ENCODE assay signal across 9 cellular contexts in the genomic region with DNA sequence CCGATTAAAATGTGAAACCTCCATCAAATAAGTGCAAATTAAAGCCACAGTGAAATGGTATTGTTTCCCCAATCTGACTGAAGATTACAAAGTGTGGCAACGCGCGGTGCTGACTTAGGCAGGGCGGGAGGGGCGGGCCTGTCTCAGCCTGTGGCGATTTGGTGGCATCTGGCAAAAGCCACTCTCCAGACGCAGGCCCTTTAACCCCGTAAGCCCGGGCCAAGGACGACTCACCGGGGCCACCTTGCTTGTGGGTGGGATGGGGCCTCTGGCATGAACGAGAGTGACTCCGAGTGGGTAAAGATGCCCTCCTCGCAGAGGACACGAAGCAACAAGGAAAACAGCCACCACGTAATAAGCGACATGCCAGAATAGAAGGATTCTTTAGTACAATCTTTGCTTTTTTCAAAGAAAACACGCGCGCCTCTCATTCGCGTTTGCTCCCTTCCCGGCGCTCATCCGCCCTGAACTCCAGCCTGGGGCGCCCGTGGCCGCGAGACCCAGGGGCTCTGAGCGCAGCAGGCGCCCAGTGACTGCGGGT. TPM values are rescaled to one million over a fixed set of nuclear protein-coding genes. Genes with fewer than 3 reads are reported as not detected.
DNase-seq lines count a peak whose midpoint lies in the region; ATAC-seq and TF ChIP-seq lines count a peak whose summit lies in the region.
"Had no signal": no experiment of that assay in that cellular context is flagged by ENCODE, and none has a peak within 500 bp of the region (broad histone marks: within the 10 kb centered on the region; RNA-seq: fewer than 3 reads in every experiment).

No MANE protein-coding gene starts in this region.

- peaks cover 4% of the 10 kb centered on the region for H3K36me3 Mint-ChIP-seq in activated naive CD8-positive, alpha-beta T cell treated with anti-CD3 and anti-CD28 coated beads, Interleukin-2, amount 10 ng/mL, durations not matched to agents 7 days and 5 days
- H3K36me3 Mint-ChIP-seq in type B pancreatic cell, result no peaks in the 10 kb centered on the region

- DNase-seq in left ventricle myocardium inferior (no peak), right atrium auricular region (ENCODE audit: low spot score) (no peak), type B pancreatic cell (ENCODE audit: extremely low spot score, unreplicated experiment) (no peak), anterior cingulate cortex (lab: John Stamatoyannopoulos, UW) (no peak), GM19240 (ENCODE audit: insufficient read length, low spot score) (no peak), NCI-H187 (lab: John Stamatoyannopoulos, UW) (no peak)
- DNase-seq in activated naive CD8-positive, alpha-beta T cell treated with anti-CD3 and anti-CD28 coated beads, Interleukin-2, amount 10 ng/mL, durations not matched to agents 7 days and 5 days, result no peak

- H3K9me3 ChIP-seq in left ventricle myocardium inferior (replicated peaks) (peaks cover 13% of the 10 kb centered on the region), right atrium auricular region (peaks cover 0 to 13% of the 10 kb centered on the region in 2 donors), mesodermal cell (ENCODE audit: control insufficient read depth, low read length) (peaks cover 8% of the 10 kb centered on the region)

- intact Hi-C loops in left ventricle myocardium inferior (cut with micrococcal nuclease), result no loop called here

- H3K4me3 ChIP-seq in left ventricle myocardium inferior (peak overlapping the region; percentile 61), right atrium auricular region (peak overlapping the region in 1 of 2 donors; percentile 48), mesodermal cell (ENCODE audit: extremely low read depth, insufficient read depth, low read length, poor library complexity, severe bottlenecking) (peak overlapping the region; percentile 11)

- peaks cover 33% of the 10 kb centered on the region for H3K27me3 Mint-ChIP-seq in activated naive CD8-positive, alpha-beta T cell treated with anti-CD3 and anti-CD28 coated beads, Interleukin-2, amount 10 ng/mL, durations not matched to agents 7 days and 5 days
- H3K27me3 Mint-ChIP-seq in type B pancreatic cell, result peaks cover 58% of the 10 kb centered on the region

- POLR2A ChIA-PET in activated naive CD8-positive, alpha-beta T cell treated with anti-CD3 and anti-CD28 coated beads, Interleukin-2, amount 10 ng/mL, durations not matched to agents 7 days and 5 days (lab: Charles Lee), result interaction anchor here (0.6 kb wide), 1 partner anchor 1977 kb away, joined by 3 read pairs; no protein-coding TSS in a partner anchor

- peaks cover 73% of the 10 kb centered on the region for H3K27me3 ChIP-seq in left ventricle myocardium inferior (ENCODE audit: low read depth)
- H3K27me3 ChIP-seq in right atrium auricular region, result peaks cover 11 to 18% of the 10 kb centered on the region in 2 donors

- peaks cover 6% of the 10 kb centered on the region for H3K9me3 Mint-ChIP-seq in activated naive CD8-positive, alpha-beta T cell treated with anti-CD3 and anti-CD28 coated beads, Interleukin-2, amount 10 ng/mL, durations not matched to agents 7 days and 5 days
- H3K9me3 Mint-ChIP-seq in type B pancreatic cell, result peaks cover 5% of the 10 kb centered on the region

- TF ChIP-seq CTCF in left ventricle myocardium inferior (IDR thresholded peaks at IDR 0.05; ENCODE audit: borderline replicate concordance) (no peak), right atrium auricular region (IDR thresholded peaks at IDR 0.05) (no peak), type B pancreatic cell (conservative IDR thresholded peaks at IDR 0.05) (no peak)

- ATAC-seq in activated naive CD8-positive, alpha-beta T cell treated with anti-CD3 and anti-CD28 coated beads, Interleukin-2, amount 10 ng/mL, durations not matched to agents 7 days and 5 days (ENCODE audit: low read depth), result no peak

- no peak overlapping the region for H3K27ac Mint-ChIP-seq in activated naive CD8-positive, alpha-beta T cell treated with anti-CD3 and anti-CD28 coated beads, Interleukin-2, amount 10 ng/mL, durations not matched to agents 7 days and 5 days
- H3K27ac Mint-ChIP-seq in type B pancreatic cell, result no peak overlapping the region

- H3K4me1 Mint-ChIP-seq in activated naive CD8-positive, alpha-beta T cell treated with anti-CD3 and anti-CD28 coated beads, Interleukin-2, amount 10 ng/mL, durations not matched to agents 7 days and 5 days, result peaks cover 2% of the 10 kb centered on the region
- H3K4me1 Mint-ChIP-seq in type B pancreatic cell (ENCODE audit: unreplicated experiment), result peaks cover 16% of the 10 kb centered on the region

- no peak overlapping the region for H3K27ac ChIP-seq in left ventricle myocardium inferior (replicated peaks)
- H3K27ac ChIP-seq in right atrium auricular region, result no peak overlapping the region
- H3K27ac ChIP-seq in mesodermal cell (ENCODE audit: low read depth, low read length, severe bottlenecking), result no peak overlapping the region
- H3K27ac ChIP-seq: epithelial cell of prostate had no signal

- H3K4me1 ChIP-seq in left ventricle myocardium inferior (peaks cover 15% of the 10 kb centered on the region), right atrium auricular region (peaks cover 0 to 17% of the 10 kb centered on the region in 2 donors), mesodermal cell (ENCODE audit: control insufficient read depth, insufficient read depth, low read length, poor library complexity, severe bottlenecking) (no peaks in the 10 kb centered on the region)

- 13 to 19% methylated on average over 26 to 28 of the region's 33 CpGs for WGBS in mesodermal cell (ENCODE audit: insufficient coverage in 2 of 2), 2 experiments

- peak overlapping the region; percentile 28 for H3K4me3 Mint-ChIP-seq in activated naive CD8-positive, alpha-beta T cell treated with anti-CD3 and anti-CD28 coated beads, Interleukin-2, amount 10 ng/mL, durations not matched to agents 7 days and 5 days
- H3K4me3 Mint-ChIP-seq in type B pancreatic cell, result peak overlapping the region; percentile 65

- no peaks in the 10 kb centered on the region for H3K36me3 ChIP-seq in left ventricle myocardium inferior
- no peaks in the 10 kb centered on the region for H3K36me3 ChIP-seq in right atrium auricular region
- H3K36me3 ChIP-seq in mesodermal cell (ENCODE audit: control insufficient read depth, insufficient read depth, low read length), result no peaks in the 10 kb centered on the region

RNA-seq across cellular contexts. Expression of a gene that starts 0.8 kb away (rescaled TPM):
- total RNA-seq in left ventricle myocardium inferior (not detected), right atrium auricular region (not detected), type B pancreatic cell (ENCODE audit: low replicate concordance) (5.2 and 7.6 TPM in 2 replicates)
- total RNA-seq in activated naive CD8-positive, alpha-beta T cell treated with anti-CD3 and anti-CD28 coated beads, Interleukin-2, amount 10 ng/mL, durations not matched to agents 7 days and 5 days, result under 1 TPM; 0.14 to 0.28 TPM
- not detected for polyA plus RNA-seq in mesodermal cell (2013, experiment 1 of 2)
- polyA plus RNA-seq in mesodermal cell (2013, experiment 2 of 2), result not detected
